In genomic region chr9:96565684-96566360, GRCh38 we compare ENCODE assay signal across 1 cellular context.
TF ChIP-seq lines count a peak whose summit lies in the region.

No MANE protein-coding gene starts in this region.

TF ChIP-seq in GM23338, 12 proteins besides CTCF, POLR2A, EP300 and RAD21 (continued from another document):
- no peak for TF ChIP-seq ZNF462 (CRISPR knock-in tag; IDR thresholded peaks at IDR 0.05)
